ENCODE assay signal across 8 cellular contexts in the genomic region with DNA sequence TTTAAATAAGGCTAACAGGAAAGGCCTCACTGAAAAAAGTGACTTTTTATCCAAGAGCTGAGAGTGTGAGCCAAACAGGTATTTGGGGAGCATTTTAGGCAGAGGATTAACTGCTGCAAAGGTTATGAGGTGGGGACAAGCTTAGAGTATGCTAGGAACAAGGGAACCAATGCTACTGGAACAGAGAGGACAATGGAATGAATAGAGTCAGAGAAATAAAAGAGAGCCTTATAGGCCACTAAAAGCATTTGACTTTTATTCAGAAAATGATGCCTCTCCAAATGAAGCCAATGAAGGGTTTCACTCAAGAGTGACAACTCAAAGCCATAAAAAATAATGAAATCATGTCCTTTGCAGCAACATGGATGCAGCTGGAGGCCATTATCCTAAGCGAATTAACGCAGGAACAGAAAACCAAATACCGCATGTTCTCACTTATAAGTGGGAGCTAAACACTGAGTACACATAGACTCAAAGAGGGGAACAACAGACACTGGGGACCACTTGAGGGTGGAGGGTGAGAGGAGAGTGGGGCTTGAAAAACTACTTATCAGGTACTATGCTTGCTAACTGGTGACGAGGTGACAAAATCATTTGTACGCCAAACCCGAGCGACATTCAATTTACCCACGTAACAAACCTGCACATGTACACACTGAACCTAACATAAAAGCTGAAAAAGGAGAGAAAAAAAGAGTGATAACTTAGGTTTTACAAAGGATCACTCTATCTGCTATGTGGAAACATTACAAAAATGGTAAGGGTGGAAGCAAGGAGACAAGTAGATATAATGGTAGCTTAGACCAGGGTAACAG. TPM values are rescaled to one million over a fixed set of nuclear protein-coding genes. Genes with fewer than 3 reads are reported as not detected.
A peak's percentile ranks its signal among the peaks of the same experiment; 100 is the strongest.
DNase-seq lines count a peak whose midpoint lies in the region; ATAC-seq and TF ChIP-seq lines count a peak whose summit lies in the region.

No MANE protein-coding gene starts in this region.

- peak overlapping the region; percentile 20 for H3K4me3 ChIP-seq in OCI-LY7 (ENCODE audit: low read depth, low read length, poor library complexity, severe bottlenecking)

- POLR2A ChIA-PET in OCI-LY7 (lab: Charles Lee), result interaction anchor here (0.6 to 4.4 kb wide), 7 partner anchors 8 to 81 kb away, joined by 3 to 14 read pairs (median 3); no protein-coding TSS in a partner anchor

- H4K20me1 ChIP-seq in OCI-LY7 (ENCODE audit: insufficient read depth, low read length), result peaks cover 46% of the 10 kb centered on the region

- no peak for DNase-seq in activated naive CD4-positive, alpha-beta T cell treated with anti-CD3 and anti-CD28 coated beads, Interleukin-2, amount 10 ng/mL, durations not matched to agents 7 days and 5 days
- no peak for DNase-seq in activated naive CD4-positive, alpha-beta T cell treated with anti-CD3 and anti-CD28 coated beads, Interleukin-2, amount 50 U/mL, for 16 hours
- DNase-seq in OCI-LY7 (ENCODE audit: low spot score), result no peak
- no peak for DNase-seq in glutamatergic neuron
- no peak for DNase-seq in type B pancreatic cell (ENCODE audit: extremely low spot score, unreplicated experiment)
- no peak for DNase-seq in GDM1 (lab: John Stamatoyannopoulos, UW)
- DNase-seq in stimulated activated naive CD4-positive, alpha-beta T cell treated with Interleukin-2 at 50 U/mL for 16 hours (lab: John Stamatoyannopoulos, UW), result no peak

- H3K9me3 Mint-ChIP-seq in activated naive CD4-positive, alpha-beta T cell treated with anti-CD3 and anti-CD28 coated beads, Interleukin-2, amount 10 ng/mL, durations not matched to agents 7 days and 5 days, result no peaks in the 10 kb centered on the region
- H3K9me3 Mint-ChIP-seq in glutamatergic neuron (ENCODE audit: unreplicated experiment) (no peaks in the 10 kb centered on the region), type B pancreatic cell (no peaks in the 10 kb centered on the region)

- no peaks in the 10 kb centered on the region for H3K9me3 ChIP-seq in OCI-LY7 (ENCODE audit: low read length)

- peaks cover 100% of the 10 kb centered on the region for H3K79me2 ChIP-seq in OCI-LY7 (ENCODE audit: insufficient read depth, low read depth, low read length)

- H2AFZ ChIP-seq in OCI-LY7 (ENCODE audit: low read length), result no peak overlapping the region

- CTCF ChIA-PET in activated naive CD4-positive, alpha-beta T cell treated with anti-CD3 and anti-CD28 coated beads, Interleukin-2, amount 10 ng/mL, durations not matched to agents 7 days and 5 days (lab: Charles Lee), result interaction anchor here (1.0 to 2.2 kb wide), 6 partner anchors 13 to 111 kb away, joined by 3 to 11 read pairs (median 4); partner anchors contain the start of gene SPOCD1
- CTCF ChIA-PET in OCI-LY7 (lab: Charles Lee; ENCODE audit: unreplicated experiment), result no interaction called here

- peaks cover 55% of the 10 kb centered on the region for H3K36me3 ChIP-seq in OCI-LY7 (ENCODE audit: insufficient read depth, low read length)

- no peaks in the 10 kb centered on the region for H3K27me3 Mint-ChIP-seq in activated naive CD4-positive, alpha-beta T cell treated with anti-CD3 and anti-CD28 coated beads, Interleukin-2, amount 10 ng/mL, durations not matched to agents 7 days and 5 days
- H3K27me3 Mint-ChIP-seq in glutamatergic neuron (ENCODE audit: unreplicated experiment) (no peaks in the 10 kb centered on the region), type B pancreatic cell (no peaks in the 10 kb centered on the region)

- H3K27ac Mint-ChIP-seq in activated naive CD4-positive, alpha-beta T cell treated with anti-CD3 and anti-CD28 coated beads, Interleukin-2, amount 10 ng/mL, durations not matched to agents 7 days and 5 days, result peak overlapping the region; percentile 76
- peak overlapping the region; percentile 20 for H3K27ac Mint-ChIP-seq in glutamatergic neuron (ENCODE audit: unreplicated experiment)
- peak overlapping the region; percentile 29 for H3K27ac Mint-ChIP-seq in type B pancreatic cell

- BruUV-seq in OCI-LY7 (replicated peaks; lab: Mats Ljungman, UMichigan), result no TSS peak

- no peaks in the 10 kb centered on the region for H3K9me2 ChIP-seq in OCI-LY7 (ENCODE audit: insufficient read depth, low read length)

- TF ChIP-seq CTCF in OCI-LY7 (conservative IDR thresholded peaks at IDR 0.05; ENCODE audit: low read length) (no peak), glutamatergic neuron (IDR thresholded peaks at IDR 0.05; ENCODE audit: partially characterized antibody, unreplicated experiment) (no peak), type B pancreatic cell (conservative IDR thresholded peaks at IDR 0.05) (no peak)

- peak overlapping the region; percentile 65 for H3K4me2 ChIP-seq in OCI-LY7 (ENCODE audit: low read length)

- peak overlapping the region; percentile 61 for H3K27ac ChIP-seq in OCI-LY7 (ENCODE audit: low read depth, low read length, poor library complexity, severe bottlenecking)

- ATAC-seq in HG03565 (IDR thresholded peaks at IDR 0.05; ENCODE audit: unreplicated experiment), result no peak

- peak overlapping the region; percentile 40 for H3K4me3 Mint-ChIP-seq in activated naive CD4-positive, alpha-beta T cell treated with anti-CD3 and anti-CD28 coated beads, Interleukin-2, amount 10 ng/mL, durations not matched to agents 7 days and 5 days
- peak overlapping the region; percentile 64 for H3K4me3 Mint-ChIP-seq in glutamatergic neuron (ENCODE audit: unreplicated experiment)
- H3K4me3 Mint-ChIP-seq in type B pancreatic cell, result no peak overlapping the region

- intact Hi-C loops in OCI-LY7 (cut with micrococcal nuclease; ENCODE audit: unreplicated experiment), result no loop called here

- H3K36me3 Mint-ChIP-seq in activated naive CD4-positive, alpha-beta T cell treated with anti-CD3 and anti-CD28 coated beads, Interleukin-2, amount 10 ng/mL, durations not matched to agents 7 days and 5 days, result peaks cover 53% of the 10 kb centered on the region
- H3K36me3 Mint-ChIP-seq in glutamatergic neuron (ENCODE audit: unreplicated experiment) (no peaks in the 10 kb centered on the region), type B pancreatic cell (peaks cover 4% of the 10 kb centered on the region)

- H3K4me1 ChIP-seq in OCI-LY7 (ENCODE audit: insufficient read depth, low read length, poor library complexity, severe bottlenecking), result peaks cover 100% of the 10 kb centered on the region

- H3K4me1 Mint-ChIP-seq in activated naive CD4-positive, alpha-beta T cell treated with anti-CD3 and anti-CD28 coated beads, Interleukin-2, amount 10 ng/mL, durations not matched to agents 7 days and 5 days, result peaks cover 90% of the 10 kb centered on the region
- peaks cover 16% of the 10 kb centered on the region for H3K4me1 Mint-ChIP-seq in glutamatergic neuron (ENCODE audit: low read depth, unreplicated experiment)
- peaks cover 50% of the 10 kb centered on the region for H3K4me1 Mint-ChIP-seq in type B pancreatic cell (ENCODE audit: unreplicated experiment)

RNA-seq across cellular contexts. Expression of gene PTP4A2, which starts 11.1 kb away (rescaled TPM):
- 208 and 211 TPM in 2 replicates for total RNA-seq in OCI-LY7 (2014; rRNA removed; shearing (Covaris generic))
- total RNA-seq in OCI-LY7 (2022) (186 and 196 TPM in 2 replicates), glutamatergic neuron (ENCODE audit: unreplicated experiment) (120 TPM), type B pancreatic cell (ENCODE audit: low replicate concordance) (150 and 179 TPM in 2 replicates)

Comparison
In these comparisons a context has a peak if more than half of its experiments do, and no peak if none do; other contexts are left out.
1. H3K27ac Mint-ChIP-seq: peak in every context shown above with its lines; median percentile 76 in activated naive CD4-positive, alpha-beta T cell treated with anti-CD3 and anti-CD28 coated beads, Interleukin-2, amount 10 ng/mL, durations not matched to agents 7 days and 5 days; 29 in type B pancreatic cell; 20 in glutamatergic neuron.